In the genomic region with DNA sequence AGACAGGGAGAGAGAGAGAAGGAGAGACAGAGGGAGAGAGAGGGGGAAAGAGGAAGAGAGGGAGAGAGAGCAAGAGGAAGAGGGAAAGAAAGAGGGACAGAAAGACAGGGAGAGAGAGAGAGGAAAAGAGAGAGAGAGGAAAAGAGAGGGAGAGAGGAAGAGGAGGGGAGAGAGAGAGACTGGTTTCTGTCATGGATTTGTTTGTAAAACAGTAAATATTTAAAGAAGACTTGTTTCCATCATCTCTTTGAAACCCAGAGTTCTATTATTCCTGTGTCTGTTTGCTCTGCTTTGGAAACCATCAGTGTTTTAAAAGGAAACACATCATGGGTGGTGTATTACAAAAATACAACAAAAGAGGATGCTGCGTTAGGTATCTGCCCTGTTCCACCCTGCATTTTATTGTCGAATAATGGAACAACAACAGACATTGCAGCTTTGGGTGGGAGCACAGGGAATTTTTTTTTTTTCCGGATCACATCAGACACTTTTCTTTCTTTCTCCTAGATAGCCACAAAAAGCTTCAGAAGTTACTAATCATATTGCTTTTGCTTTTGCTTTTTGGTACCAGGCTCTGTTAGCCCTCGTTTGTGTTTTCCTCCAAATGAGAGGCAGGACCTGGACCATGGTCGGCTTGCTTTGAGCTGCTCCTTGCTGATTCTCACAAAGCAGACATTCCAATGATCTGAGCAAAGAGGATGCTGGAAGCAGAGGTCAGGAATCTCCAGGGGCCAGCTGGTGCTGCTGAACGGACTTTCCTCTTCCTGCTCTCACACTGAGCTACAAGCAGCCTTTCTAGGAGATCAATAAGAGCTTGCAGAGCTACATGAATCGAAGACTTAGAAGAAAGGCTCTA, we compare ENCODE assay signal across 9 cellular contexts.
DNase-seq lines count a peak whose midpoint lies in the region; ATAC-seq and TF ChIP-seq lines count a peak whose summit lies in the region.
"Had no signal": no experiment of that assay in that cellular context is flagged by ENCODE, and none has a peak within 500 bp of the region (broad histone marks: within the 10 kb centered on the region; RNA-seq: fewer than 3 reads in every experiment).

No MANE protein-coding gene starts in this region.

- DNase-seq in HPDE6-E6E7 (ENCODE audit: extremely low spot score) (peak; percentile 2), ascending aorta (ENCODE audit: low spot score in 2 of 2) (no peak), hepatic stellate cell (ENCODE audit: low spot score) (peak; percentile 70), smooth muscle cell of the brain vasculature (ENCODE audit: low read depth, low spot score) (peak; percentile 80)
- no peak for DNase-seq in stimulated activated CD4-positive, alpha-beta T cell treated with anti-CD3 and anti-CD28 coated beads, Interleukin-15, amount 100 ng/mL, for 24 hours
- no peak for DNase-seq in stimulated activated CD8-positive, alpha-beta memory T cell treated with anti-CD3 and anti-CD28 coated beads, Interleukin-4, amount 100 ng/mL, for 48 hours
- DNase-seq: posterior cingulate gyrus had no signal

- ATAC-seq in GM18519 (IDR thresholded peaks at IDR 0.05; ENCODE audit: low FRiP score, unreplicated experiment) (no peak), GM21423 (IDR thresholded peaks at IDR 0.05; ENCODE audit: unreplicated experiment) (no peak)

- intact Hi-C loops in ascending aorta (cut with DNase I) = no loop called here

- TF ChIP-seq CTCF in ascending aorta (IDR thresholded peaks at IDR 0.05) = no peak

- H3K36me3 ChIP-seq in ascending aorta = no peaks in the 10 kb centered on the region

- no peaks in the 10 kb centered on the region for H3K27me3 ChIP-seq in ascending aorta

- peak overlapping the region; percentile 48 to 49 for H3K27ac ChIP-seq in ascending aorta

- peaks cover 0 to 19% of the 10 kb centered on the region in 2 donors for H3K4me1 ChIP-seq in ascending aorta

- H3K4me3 ChIP-seq in ascending aorta = peak overlapping the region in 1 of 2 donors; percentile 16

- H3K9me3 ChIP-seq in ascending aorta = no peaks in the 10 kb centered on the region

Comparison
In these comparisons a context has a peak if more than half of its experiments do, and no peak if none do; other contexts are left out.
1. DNase-seq: peak in HPDE6-E6E7 (single experiment), hepatic stellate cell (single experiment) and smooth muscle cell of the brain vasculature (single experiment); none in ascending aorta (0 of 2), stimulated activated CD4-positive, alpha-beta T cell treated with anti-CD3 and anti-CD28 coated beads, Interleukin-15, amount 100 ng/mL, for 24 hours (single experiment) and stimulated activated CD8-positive, alpha-beta memory T cell treated with anti-CD3 and anti-CD28 coated beads, Interleukin-4, amount 100 ng/mL, for 48 hours (single experiment).